In the genomic region with DNA sequence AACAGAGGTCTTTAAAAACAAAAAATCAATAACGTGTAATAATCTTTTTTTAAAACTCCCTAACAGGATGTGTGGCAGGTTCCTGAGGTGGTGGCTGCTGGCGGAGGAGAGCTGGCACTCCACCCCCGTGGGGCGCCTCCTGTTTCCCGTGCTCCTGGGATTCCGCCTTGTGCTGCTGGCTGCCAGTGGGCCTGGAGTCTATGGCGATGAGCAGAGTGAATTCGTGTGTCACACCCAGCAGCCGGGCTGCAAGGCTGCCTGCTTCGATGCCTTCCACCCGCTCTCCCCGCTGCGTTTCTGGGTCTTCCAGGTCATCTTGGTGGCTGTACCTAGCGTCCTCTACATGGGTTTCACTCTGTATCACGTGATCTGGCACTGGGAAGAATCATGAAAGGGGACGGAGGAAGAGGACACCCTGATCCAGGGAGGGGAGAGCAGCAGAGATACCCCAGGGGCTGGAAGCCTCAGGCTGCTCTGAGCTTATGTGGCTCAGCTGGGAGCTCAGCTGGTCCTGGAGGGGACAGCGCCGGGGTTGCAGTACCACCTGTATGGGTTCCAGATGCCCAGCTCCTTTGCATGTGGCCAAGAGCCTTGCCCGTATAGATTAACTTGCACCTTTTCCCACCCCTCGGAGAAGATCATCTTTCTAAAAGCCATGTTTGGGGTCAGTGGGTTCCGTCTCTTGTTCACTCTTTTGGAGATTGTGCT, we compare ENCODE assay signal across 16 cellular contexts. TPM values are rescaled to one million over a fixed set of nuclear protein-coding genes. Genes with fewer than 3 reads are reported as not detected.
DNase-seq lines count a peak whose midpoint lies in the region; ATAC-seq, FAIRE-seq and TF ChIP-seq lines count a peak whose summit lies in the region.
"Had no signal": no experiment of that assay in that cellular context is flagged by ENCODE, and none has a peak within 500 bp of the region (broad histone marks: within the 10 kb centered on the region; RNA-seq: fewer than 3 reads in every experiment).

No MANE protein-coding gene starts in this region.

- DNase-seq in right cardiac atrium (peak in 1 of 3 donors; percentile 56), left ventricle myocardium superior (no peak), Panc1 (ENCODE audit: low read depth, low spot score) (no peak), HepG2 (ENCODE audit: low spot score) (no peak), caudate nucleus (lab: John Stamatoyannopoulos, UW) (no peak), NCI-H526 treated with DMSO at 0.1 percent for 48 hours (lab: John Stamatoyannopoulos, UW) (no peak)
- DNase-seq in activated CD4-positive, alpha-beta T cell treated with anti-CD3 and anti-CD28 coated beads, Interleukin-2, amount 10 ng/mL, durations not matched to agents 7 days and 5 days = no peak
- DNase-seq: COR-L47, HCEC 1CT, KBM-7, NCI-H1436, NCI-H2029, NCI-H2171, NCI-H446 treated with DMSO at 0.1 percent for 48 hours, NCI-H774 had no signal

- no peak overlapping the region for H3K4me3 Mint-ChIP-seq in activated CD4-positive, alpha-beta T cell treated with anti-CD3 and anti-CD28 coated beads, Interleukin-2, amount 10 ng/mL, durations not matched to agents 7 days and 5 days

- no peak overlapping the region for H3K27ac Mint-ChIP-seq in activated CD4-positive, alpha-beta T cell treated with anti-CD3 and anti-CD28 coated beads, Interleukin-2, amount 10 ng/mL, durations not matched to agents 7 days and 5 days

- H3K9ac ChIP-seq in HepG2 (ENCODE audit: insufficient read depth, low read depth, low read length) = no peak overlapping the region

- POLR2A ChIA-PET in Panc1 (lab: Charles Lee) (no interaction called here), HepG2 (lab: Yijun Ruan, JAX) (interaction anchor here (1.7 to 3.7 kb wide), 6 partner anchors 13 to 61 kb away, joined by 6 to 15 read pairs (median 7); partner anchors contain the start of genes AZGP1, ZKSCAN1 and ZSCAN21)
- POLR2A ChIA-PET in activated CD4-positive, alpha-beta T cell treated with anti-CD3 and anti-CD28 coated beads, Interleukin-2, amount 10 ng/mL, durations not matched to agents 7 days and 5 days (lab: Charles Lee) = no interaction called here

- no peak for TF ChIP-seq RAD21 in HepG2 (CRISPR knock-in tag; IDR thresholded peaks at IDR 0.05)

- no peaks in the 10 kb centered on the region for H3K36me3 Mint-ChIP-seq in activated CD4-positive, alpha-beta T cell treated with anti-CD3 and anti-CD28 coated beads, Interleukin-2, amount 10 ng/mL, durations not matched to agents 7 days and 5 days (ENCODE audit: low read depth)

- H3K4me1 Mint-ChIP-seq in activated CD4-positive, alpha-beta T cell treated with anti-CD3 and anti-CD28 coated beads, Interleukin-2, amount 10 ng/mL, durations not matched to agents 7 days and 5 days = peaks cover 37% of the 10 kb centered on the region

- no peaks in the 10 kb centered on the region for H3K4me1 ChIP-seq in right cardiac atrium (ENCODE audit: control insufficient read depth, insufficient read depth, low read length)
- H3K4me1 ChIP-seq in Panc1 (ENCODE audit: control insufficient read depth, insufficient read depth, low read length) = peaks cover 10% of the 10 kb centered on the region; the same call in 1 of the 2 replicates
- peaks cover 76% of the 10 kb centered on the region for H3K4me1 ChIP-seq in HepG2 (ENCODE audit: insufficient read depth, low read length)

- intact Hi-C loops in right cardiac atrium (cut with DNase I) = loop anchor here in 3 of 4 donors (5.0 to 10.0 kb wide), 3 partner anchors 75 to 135 kb away; partner anchors contain the start of genes COPS6 (in 2 of the 3), TRIM4 (in 2 of the 3), ZNF3 (in 2 of the 3) and MBLAC1 (in 1 of the 3)
- intact Hi-C loops in left ventricle myocardium superior (cut with micrococcal nuclease) = loop anchor here (5.0 to 10.0 kb wide), 2 partner anchors 52 to 75 kb away; partner anchors contain the start of genes TRIM4 and ZSCAN21
- intact Hi-C loops in Panc1 (cut with micrococcal nuclease; ENCODE audit: unreplicated experiment) = loop anchor here (5.0 to 10.0 kb wide), 2 partner anchors 80 to 92 kb away; partner anchors contain the start of genes COPS6 and ZNF3
- intact Hi-C loops in HepG2 (cut with micrococcal nuclease; ENCODE audit: unreplicated experiment) = no loop called here

- peak; percentile 10 to 51 for ATAC-seq in right cardiac atrium
- no peak for ATAC-seq in left ventricle myocardium superior
- ATAC-seq in Panc1 = peak; percentile 26
- peak; percentile 29 for ATAC-seq in HepG2

- no peak overlapping the region for H2AFZ ChIP-seq in HepG2 (ENCODE audit: low read length)

- no peak overlapping the region; the same call in 1 of the 2 replicates for H3K4me2 ChIP-seq in HepG2 (ENCODE audit: low read depth, low read length)

- H3K79me2 ChIP-seq in HepG2 (ENCODE audit: insufficient read depth, low read length) = no peaks in the 10 kb centered on the region

- no peak for FAIRE-seq in HepG2 (lab: Jason Lieb, UNC)
- FAIRE-seq: GM19239 had no signal

- TF ChIP-seq CTCF in Panc1 (IDR thresholded peaks at IDR 0.05) (no peak), HepG2 (CRISPR knock-in tag; IDR thresholded peaks at IDR 0.05) (no peak)

- CTCF ChIA-PET in Panc1 (lab: Charles Lee) = interaction anchor here (1.4 kb wide), 1 partner anchor 61 kb away, joined by 4 read pairs; no protein-coding TSS in a partner anchor
- CTCF ChIA-PET in HepG2 (lab: Yijun Ruan, JAX; ENCODE audit: low intra/inter-chr PET ratio, low total read pairs) = no interaction called here
- CTCF ChIA-PET in activated CD4-positive, alpha-beta T cell treated with anti-CD3 and anti-CD28 coated beads, Interleukin-2, amount 10 ng/mL, durations not matched to agents 7 days and 5 days (lab: Charles Lee) = interaction anchor here (0.9 to 3.6 kb wide), 4 partner anchors 13 to 63 kb away, joined by 3 to 13 read pairs (median 6); partner anchors contain the start of gene GJC3

- in situ Hi-C loops in Panc1 (cut with HindIII; ENCODE audit: low pct_unique_long_range_greater_than_20kb, low sequenced_read_pairs) (no loop called here), HepG2 (cut with HindIII; ENCODE audit: extremely low pct_ligation_motif_present, low pct_unique_long_range_greater_than_20kb) (loop anchor here (5.0 kb wide), 2 partner anchors 60 to 80 kb away; no protein-coding TSS in a partner anchor)

- peak overlapping the region; percentile 3 for H3K27ac ChIP-seq in right cardiac atrium (ENCODE audit: low read length)
- H3K27ac ChIP-seq in Panc1 (ENCODE audit: low read length) = no peak overlapping the region
- H3K27ac ChIP-seq in HepG2 (ENCODE audit: extremely low read length, insufficient read depth, low read length) = no peak overlapping the region
- no peak overlapping the region for H3K27ac ChIP-seq in caudate nucleus (ENCODE audit: low read depth, low read length)

- 64% methylated on average over 21 of the region's 21 CpGs for WGBS in right cardiac atrium
- WGBS in HepG2 (ENCODE audit: low lambda C conversion rate) = 66% methylated on average over 19 of the region's 21 CpGs

- no peak overlapping the region for H3K4me3 ChIP-seq in right cardiac atrium (ENCODE audit: low read length)
- H3K4me3 ChIP-seq in Panc1 (ENCODE audit: low read depth in 2 of 2, low read length in 2 of 2) = no peak overlapping the region
- H3K4me3 ChIP-seq in HepG2 (replicated peaks in 1 of 3; ENCODE audit: insufficient read depth in 1 of 3, low read depth in 2 of 3, low read length in 3 of 3) = no peak overlapping the region

- BruUV-seq in Panc1 (replicated peaks; lab: Mats Ljungman, UMichigan) = no TSS peak
- no TSS peak for BruUV-seq in HepG2 (replicated peaks; lab: Mats Ljungman, UMichigan)

- no peaks in the 10 kb centered on the region for H3K9me3 Mint-ChIP-seq in activated CD4-positive, alpha-beta T cell treated with anti-CD3 and anti-CD28 coated beads, Interleukin-2, amount 10 ng/mL, durations not matched to agents 7 days and 5 days

- H4K20me1 ChIP-seq in HepG2 (ENCODE audit: insufficient read depth, low read length) = no peaks in the 10 kb centered on the region

- no peak for TF ChIP-seq EP300 in HepG2 (IDR thresholded peaks at IDR 0.05; ENCODE audit: low read depth in 2 of 2, low read length in 2 of 2)
- TF ChIP-seq EP300 in HepG2 (CRISPR knock-in tag; IDR thresholded peaks at IDR 0.05; ENCODE audit: borderline replicate concordance) = no peak

- H3K27me3 ChIP-seq in right cardiac atrium (ENCODE audit: control insufficient read depth, insufficient read depth) (no peaks in the 10 kb centered on the region), Panc1 (ENCODE audit: control insufficient read depth, insufficient read depth, low read length) (no peaks in the 10 kb centered on the region), HepG2 (ENCODE audit: control insufficient read depth in 1 of 2, insufficient read depth in 2 of 2, low read length in 2 of 2) (no peaks in the 10 kb centered on the region)

- H3K36me3 ChIP-seq in Panc1 (ENCODE audit: control insufficient read depth, insufficient read depth, low read length) = no peaks in the 10 kb centered on the region
- no peaks in the 10 kb centered on the region for H3K36me3 ChIP-seq in HepG2 (replicated peaks in 1 of 2; ENCODE audit: control insufficient read depth in 1 of 2, insufficient read depth in 2 of 2, low read length in 2 of 2)

- no peak for TF ChIP-seq POLR2A in HepG2 (IDR thresholded peaks at IDR 0.05; ENCODE audit: insufficient read depth in 1 of 2, low read depth in 2 of 2, low read length in 2 of 2)

- peaks cover 7% of the 10 kb centered on the region for H3K27me3 Mint-ChIP-seq in activated CD4-positive, alpha-beta T cell treated with anti-CD3 and anti-CD28 coated beads, Interleukin-2, amount 10 ng/mL, durations not matched to agents 7 days and 5 days

- no peaks in the 10 kb centered on the region for H3K9me3 ChIP-seq in right cardiac atrium (ENCODE audit: control insufficient read depth, low read length)
- H3K9me3 ChIP-seq in Panc1 (ENCODE audit: control insufficient read depth, insufficient read depth, low read depth, low read length) = no peaks in the 10 kb centered on the region
- no peaks in the 10 kb centered on the region for H3K9me3 ChIP-seq in HepG2 (ENCODE audit: low read length)

RNA-seq across cellular contexts. Expression of gene AZGP1, which starts 16.7 kb away (rescaled TPM):
- total RNA-seq in right cardiac atrium (10 to 100 TPM; 10.7 to 28.8 (median 16.1) TPM), left ventricle myocardium superior (70.9 TPM), Panc1 (2021; ENCODE audit: unreplicated experiment) (0.49 TPM), HepG2 (2016; rRNA removed; fragmentation: Illumina TruSeq; extraction: Trizol) (37.9 and 93.8 TPM in 2 replicates)
- polyA plus RNA-seq in right cardiac atrium (17.0 TPM), HepG2 (2011; rRNA removed) (229 and 265 TPM in 2 replicates)
- polyA plus RNA-seq in Panc1 (2012; ENCODE audit: insufficient read length) = not detected
- total RNA-seq in HepG2 (2016; cell fraction: cytosol; rRNA removed; fragmentation: Illumina TruSeq; extraction: Trizol; ENCODE audit: low read depth) = 17.8 and 20.7 TPM in 2 replicates
- total RNA-seq in HepG2 (2016; cell fraction: insoluble cytoplasmic fraction; rRNA removed; fragmentation: Illumina TruSeq; extraction: Trizol) = 36.6 and 104 TPM in 2 replicates
- total RNA-seq in HepG2 (2016; cell fraction: membrane; rRNA removed; fragmentation: Illumina TruSeq; extraction: Trizol) = 16.5 and 17.6 TPM in 2 replicates
- 82.9 and 93.6 TPM in 2 replicates for total RNA-seq in HepG2 (2016; cell fraction: nucleus; rRNA removed; fragmentation: Illumina TruSeq; extraction: Trizol)
- 243 and 259 TPM in 2 replicates for polyA plus RNA-seq in HepG2 (2011; cell fraction: cytosol; rRNA removed)
- polyA plus RNA-seq in HepG2 (2011; cell fraction: nucleus; rRNA removed) = 151 and 156 TPM in 2 replicates
- polyA plus RNA-seq in HepG2 (2012) = 168 and 224 TPM in 2 replicates
- polyA plus RNA-seq in HepG2 (2016; cell fraction: cytosol; fragmentation: Illumina TruSeq; extraction: Trizol; ENCODE audit: low read depth) = 16.8 and 19.6 TPM in 2 replicates
- 41.6 and 42.5 TPM in 2 replicates for polyA plus RNA-seq in HepG2 (2016; cell fraction: insoluble cytoplasmic fraction; fragmentation: Illumina TruSeq; extraction: Trizol; ENCODE audit: low read depth)
- polyA plus RNA-seq in HepG2 (2016; cell fraction: membrane; fragmentation: Illumina TruSeq; extraction: Trizol; ENCODE audit: low read depth) = 14.9 and 16.4 TPM in 2 replicates
- polyA plus RNA-seq in HepG2 (2016; cell fraction: nucleus; fragmentation: Illumina TruSeq; extraction: Trizol; ENCODE audit: insufficient read depth, low read depth) = 151 and 165 TPM in 2 replicates
- 107 TPM in 1 of 2 replicates, not detected in the other for polyA minus RNA-seq in HepG2 (2011; rRNA and poly(A)+ RNA removed; ENCODE audit: low replicate concordance)
- 58.9 and 79.4 TPM in 2 replicates for polyA minus RNA-seq in HepG2 (2011; cell fraction: cytosol; rRNA and poly(A)+ RNA removed)
- polyA minus RNA-seq in HepG2 (2011; cell fraction: nucleus; rRNA and poly(A)+ RNA removed) = 47.1 and 78.2 TPM in 2 replicates
- not detected for total RNA-seq in activated CD4-positive, alpha-beta T cell treated with anti-CD3 and anti-CD28 coated beads, Interleukin-2, amount 10 ng/mL, durations not matched to agents 7 days and 5 days

RNA-seq across cellular contexts. Expression of gene ZKSCAN1, which starts 22.9 kb away (rescaled TPM):
- 10 to 100 TPM; 39.7 to 52.7 (median 50.4) TPM for total RNA-seq in right cardiac atrium
- polyA plus RNA-seq in right cardiac atrium = 9.8 TPM
- 33.3 TPM for total RNA-seq in left ventricle myocardium superior
- 55.5 TPM for total RNA-seq in Panc1 (2021; ENCODE audit: unreplicated experiment)
- 24.5 TPM for polyA plus RNA-seq in Panc1 (2012; ENCODE audit: insufficient read length)
- 60.6 and 64.5 TPM in 2 replicates for total RNA-seq in HepG2 (2016; rRNA removed; fragmentation: Illumina TruSeq; extraction: Trizol)
- total RNA-seq in HepG2 (2016; cell fraction: cytosol; rRNA removed; fragmentation: Illumina TruSeq; extraction: Trizol; ENCODE audit: low read depth) = 591 and 606 TPM in 2 replicates
- total RNA-seq in HepG2 (2016; cell fraction: insoluble cytoplasmic fraction; rRNA removed; fragmentation: Illumina TruSeq; extraction: Trizol) = 52.3 and 68.3 TPM in 2 replicates
- 187 and 224 TPM in 2 replicates for total RNA-seq in HepG2 (2016; cell fraction: membrane; rRNA removed; fragmentation: Illumina TruSeq; extraction: Trizol)
- total RNA-seq in HepG2 (2016; cell fraction: nucleus; rRNA removed; fragmentation: Illumina TruSeq; extraction: Trizol) = 44.7 and 53.4 TPM in 2 replicates
- 46.0 and 46.4 TPM in 2 replicates for polyA plus RNA-seq in HepG2 (2011; rRNA removed)
- 21.4 and 28.4 TPM in 2 replicates for polyA plus RNA-seq in HepG2 (2011; cell fraction: cytosol; rRNA removed)
- polyA plus RNA-seq in HepG2 (2011; cell fraction: nucleus; rRNA removed) = 34.0 and 37.5 TPM in 2 replicates
- polyA plus RNA-seq in HepG2 (2012) = 28.8 and 32.8 TPM in 2 replicates
- 2.2 and 2.3 TPM in 2 replicates for polyA plus RNA-seq in HepG2 (2016; cell fraction: cytosol; fragmentation: Illumina TruSeq; extraction: Trizol; ENCODE audit: low read depth)
- polyA plus RNA-seq in HepG2 (2016; cell fraction: insoluble cytoplasmic fraction; fragmentation: Illumina TruSeq; extraction: Trizol; ENCODE audit: low read depth) = 25.2 and 27.2 TPM in 2 replicates
- 4.6 and 5.7 TPM in 2 replicates for polyA plus RNA-seq in HepG2 (2016; cell fraction: membrane; fragmentation: Illumina TruSeq; extraction: Trizol; ENCODE audit: low read depth)
- polyA plus RNA-seq in HepG2 (2016; cell fraction: nucleus; fragmentation: Illumina TruSeq; extraction: Trizol; ENCODE audit: insufficient read depth, low read depth) = 83.3 and 87.6 TPM in 2 replicates
- polyA minus RNA-seq in HepG2 (2011; rRNA and poly(A)+ RNA removed; ENCODE audit: low replicate concordance) = 56.7 and 119 TPM in 2 replicates
- 60.1 and 60.2 TPM in 2 replicates for polyA minus RNA-seq in HepG2 (2011; cell fraction: cytosol; rRNA and poly(A)+ RNA removed)
- 53.6 and 70.4 TPM in 2 replicates for polyA minus RNA-seq in HepG2 (2011; cell fraction: nucleus; rRNA and poly(A)+ RNA removed)
- 10 to 100 TPM; 63.2 to 66.0 TPM for total RNA-seq in activated CD4-positive, alpha-beta T cell treated with anti-CD3 and anti-CD28 coated beads, Interleukin-2, amount 10 ng/mL, durations not matched to agents 7 days and 5 days

RNA-seq across cellular contexts. Expression of gene ZSCAN21, which starts 57.1 kb away (rescaled TPM):
- total RNA-seq in right cardiac atrium (1 to 10 TPM; 7.1 to 8.6 (median 7.7) TPM), left ventricle myocardium superior (7.7 TPM), Panc1 (2021; ENCODE audit: unreplicated experiment) (13.4 TPM), HepG2 (2016; rRNA removed; fragmentation: Illumina TruSeq; extraction: Trizol) (10.0 and 11.8 TPM in 2 replicates)
- polyA plus RNA-seq in right cardiac atrium (6.2 TPM), HepG2 (2011; rRNA removed) (7.0 and 8.5 TPM in 2 replicates)
- 6.9 TPM for polyA plus RNA-seq in Panc1 (2012; ENCODE audit: insufficient read length)
- total RNA-seq in HepG2 (2016; cell fraction: cytosol; rRNA removed; fragmentation: Illumina TruSeq; extraction: Trizol; ENCODE audit: low read depth) = 3.2 and 3.8 TPM in 2 replicates
- 9.0 and 11.1 TPM in 2 replicates for total RNA-seq in HepG2 (2016; cell fraction: insoluble cytoplasmic fraction; rRNA removed; fragmentation: Illumina TruSeq; extraction: Trizol)
- total RNA-seq in HepG2 (2016; cell fraction: membrane; rRNA removed; fragmentation: Illumina TruSeq; extraction: Trizol) = 5.6 and 5.8 TPM in 2 replicates
- 6.2 and 6.3 TPM in 2 replicates for total RNA-seq in HepG2 (2016; cell fraction: nucleus; rRNA removed; fragmentation: Illumina TruSeq; extraction: Trizol)
- 6.5 and 7.7 TPM in 2 replicates for polyA plus RNA-seq in HepG2 (2011; cell fraction: cytosol; rRNA removed)
- polyA plus RNA-seq in HepG2 (2011; cell fraction: nucleus; rRNA removed) = 4.4 and 4.7 TPM in 2 replicates
- polyA plus RNA-seq in HepG2 (2012) = 5.6 and 6.7 TPM in 2 replicates
- 1.5 and 1.7 TPM in 2 replicates for polyA plus RNA-seq in HepG2 (2016; cell fraction: cytosol; fragmentation: Illumina TruSeq; extraction: Trizol; ENCODE audit: low read depth)
- polyA plus RNA-seq in HepG2 (2016; cell fraction: insoluble cytoplasmic fraction; fragmentation: Illumina TruSeq; extraction: Trizol; ENCODE audit: low read depth) = 10.0 and 11.5 TPM in 2 replicates
- polyA plus RNA-seq in HepG2 (2016; cell fraction: membrane; fragmentation: Illumina TruSeq; extraction: Trizol; ENCODE audit: low read depth) = 3.1 and 3.5 TPM in 2 replicates
- polyA plus RNA-seq in HepG2 (2016; cell fraction: nucleus; fragmentation: Illumina TruSeq; extraction: Trizol; ENCODE audit: insufficient read depth, low read depth) = 8.6 and 9.3 TPM in 2 replicates
- polyA minus RNA-seq in HepG2 (2011; rRNA and poly(A)+ RNA removed; ENCODE audit: low replicate concordance) = 4.0 and 4.9 TPM in 2 replicates
- polyA minus RNA-seq in HepG2 (2011; cell fraction: cytosol; rRNA and poly(A)+ RNA removed) = 2.6 and 5.7 TPM in 2 replicates
- 3.1 and 4.2 TPM in 2 replicates for polyA minus RNA-seq in HepG2 (2011; cell fraction: nucleus; rRNA and poly(A)+ RNA removed)
- 1 to 10 TPM; 6.6 to 9.1 TPM for total RNA-seq in activated CD4-positive, alpha-beta T cell treated with anti-CD3 and anti-CD28 coated beads, Interleukin-2, amount 10 ng/mL, durations not matched to agents 7 days and 5 days
